Comparison of ENCODE assay signal across 11 cellular contexts in the genomic region with DNA sequence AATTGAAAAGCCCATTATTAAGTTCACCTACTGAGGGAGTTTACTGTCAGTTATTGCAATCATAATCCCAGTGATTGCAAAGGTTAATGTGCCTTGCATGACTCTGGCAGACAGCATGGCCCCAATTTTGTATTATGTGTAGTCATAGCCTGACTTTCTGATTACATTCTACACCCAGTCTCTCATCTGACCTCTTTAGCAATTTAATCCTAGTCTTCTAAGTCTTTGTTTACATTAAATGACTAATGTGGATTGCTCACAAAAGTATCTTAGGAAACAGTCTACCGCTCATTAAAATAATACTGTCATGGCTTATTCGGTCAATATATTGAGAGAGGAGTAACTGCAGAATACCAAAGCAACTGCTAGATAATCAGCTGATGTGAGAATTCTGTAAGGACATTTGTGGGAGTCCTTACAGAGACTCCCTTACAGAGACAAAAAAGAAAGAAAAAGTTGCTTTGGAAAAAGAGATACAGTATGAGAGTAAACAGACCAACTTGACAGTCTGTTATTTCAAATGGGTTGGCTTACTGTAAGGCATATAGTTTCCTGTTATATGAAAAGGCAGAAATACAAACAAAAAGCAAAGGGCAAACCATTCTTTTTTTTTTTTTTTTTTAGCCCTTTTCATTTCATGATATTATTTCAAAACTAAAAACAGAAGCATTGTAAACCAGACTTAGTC. TPM values are rescaled to one million over a fixed set of nuclear protein-coding genes. Genes with fewer than 3 reads are reported as not detected.
DNase-seq lines count a peak whose midpoint lies in the region; ATAC-seq and FAIRE-seq lines count a peak whose summit lies in the region.
"Had no signal": no experiment of that assay in that cellular context is flagged by ENCODE, and none has a peak within 500 bp of the region (broad histone marks: within the 10 kb centered on the region; RNA-seq: fewer than 3 reads in every experiment).

No MANE protein-coding gene starts in this region.

- CTCF ChIA-PET in activated CD8-positive, alpha-beta memory T cell treated with anti-CD3 and anti-CD28 coated beads, Interleukin-2, amount 10 ng/mL, durations not matched to agents 7 days and 5 days (lab: Charles Lee), result interaction anchor here (0.7 kb wide), 1 partner anchor 517 kb away, joined by 3 read pairs; no protein-coding TSS in a partner anchor
- CTCF ChIA-PET in activated CD4-positive, alpha-beta T cell treated with anti-CD3 and anti-CD28 coated beads, Interleukin-2, amount 10 ng/mL, durations not matched to agents 7 days and 5 days (lab: Charles Lee), result interaction anchor here (0.8 to 1.0 kb wide), 2 partner anchors 8 to 12 kb away, joined by 3 read pairs; no protein-coding TSS in a partner anchor

- H3K9me3 Mint-ChIP-seq in activated CD8-positive, alpha-beta memory T cell treated with anti-CD3 and anti-CD28 coated beads, Interleukin-2, amount 10 ng/mL, durations not matched to agents 7 days and 5 days (ENCODE audit: low read depth), result no peaks in the 10 kb centered on the region
- no peaks in the 10 kb centered on the region for H3K9me3 Mint-ChIP-seq in activated CD4-positive, alpha-beta T cell treated with anti-CD3 and anti-CD28 coated beads, Interleukin-2, amount 10 ng/mL, durations not matched to agents 7 days and 5 days
- H3K9me3 Mint-ChIP-seq: activated naive CD4-positive, alpha-beta T cell treated with anti-CD3 and anti-CD28 coated beads, Interleukin-2, amount 50 U/mL, for 24 hours had no signal

- H3K4me3 Mint-ChIP-seq in activated CD8-positive, alpha-beta memory T cell treated with anti-CD3 and anti-CD28 coated beads, Interleukin-2, amount 10 ng/mL, durations not matched to agents 7 days and 5 days, result no peak overlapping the region
- no peak overlapping the region for H3K4me3 Mint-ChIP-seq in activated CD4-positive, alpha-beta T cell treated with anti-CD3 and anti-CD28 coated beads, Interleukin-2, amount 10 ng/mL, durations not matched to agents 7 days and 5 days
- H3K4me3 Mint-ChIP-seq: activated naive CD4-positive, alpha-beta T cell treated with anti-CD3 and anti-CD28 coated beads, Interleukin-2, amount 50 U/mL, for 24 hours had no signal

- H3K27ac Mint-ChIP-seq in activated CD8-positive, alpha-beta memory T cell treated with anti-CD3 and anti-CD28 coated beads, Interleukin-2, amount 10 ng/mL, durations not matched to agents 7 days and 5 days, result peak overlapping the region; percentile 50
- H3K27ac Mint-ChIP-seq in activated CD4-positive, alpha-beta T cell treated with anti-CD3 and anti-CD28 coated beads, Interleukin-2, amount 10 ng/mL, durations not matched to agents 7 days and 5 days, result no peak overlapping the region
- H3K27ac Mint-ChIP-seq: activated naive CD4-positive, alpha-beta T cell treated with anti-CD3 and anti-CD28 coated beads, Interleukin-2, amount 50 U/mL, for 24 hours had no signal

- H3K36me3 Mint-ChIP-seq in activated CD8-positive, alpha-beta memory T cell treated with anti-CD3 and anti-CD28 coated beads, Interleukin-2, amount 10 ng/mL, durations not matched to agents 7 days and 5 days, result peaks cover 9% of the 10 kb centered on the region
- H3K36me3 Mint-ChIP-seq in activated CD4-positive, alpha-beta T cell treated with anti-CD3 and anti-CD28 coated beads, Interleukin-2, amount 10 ng/mL, durations not matched to agents 7 days and 5 days (ENCODE audit: low read depth), result peaks cover 33% of the 10 kb centered on the region

- peak; percentile 25 for FAIRE-seq in RCC 7860 (lab: Jason Lieb, UNC)

- DNase-seq in activated CD8-positive, alpha-beta memory T cell treated with anti-CD3 and anti-CD28 coated beads, Interleukin-2, amount 10 ng/mL, durations not matched to agents 7 days and 5 days, result no peak
- no peak for DNase-seq in activated CD8-positive, alpha-beta memory T cell treated with anti-CD3 and anti-CD28 coated beads, Interleukin-2, amount 50 U/mL, for 4 hours
- DNase-seq in RCC 7860 (ENCODE audit: low spot score) (peak; percentile 52), fibroblast of peridontal ligament (ENCODE audit: extremely low read depth) (peak; percentile 89), smooth muscle cell of the brain vasculature (ENCODE audit: low read depth, low spot score) (peak; percentile 9)
- no peak for DNase-seq in activated CD4-positive, CD25-positive, alpha-beta regulatory T cell (lab: John Stamatoyannopoulos, UW)
- DNase-seq in activated CD4-positive, alpha-beta T cell treated with anti-CD3 and anti-CD28 coated beads, Interleukin-2, amount 10 ng/mL, durations not matched to agents 7 days and 5 days, result no peak
- DNase-seq: hypothalamus had no signal

- POLR2A ChIA-PET in activated CD4-positive, alpha-beta T cell treated with anti-CD3 and anti-CD28 coated beads, Interleukin-2, amount 10 ng/mL, durations not matched to agents 7 days and 5 days (lab: Charles Lee), result no interaction called here

- H3K4me1 Mint-ChIP-seq in activated CD8-positive, alpha-beta memory T cell treated with anti-CD3 and anti-CD28 coated beads, Interleukin-2, amount 10 ng/mL, durations not matched to agents 7 days and 5 days, result peaks cover 25% of the 10 kb centered on the region
- peaks cover 18% of the 10 kb centered on the region for H3K4me1 Mint-ChIP-seq in activated CD4-positive, alpha-beta T cell treated with anti-CD3 and anti-CD28 coated beads, Interleukin-2, amount 10 ng/mL, durations not matched to agents 7 days and 5 days

- no peak for ATAC-seq in activated CD8-positive, alpha-beta memory T cell treated with anti-CD3 and anti-CD28 coated beads, Interleukin-2, amount 10 ng/mL, durations not matched to agents 7 days and 5 days
- no peak for ATAC-seq in GM18861 (IDR thresholded peaks at IDR 0.05; ENCODE audit: unreplicated experiment)
- ATAC-seq: sciatic nerve had no signal

- H3K27me3 Mint-ChIP-seq in activated CD8-positive, alpha-beta memory T cell treated with anti-CD3 and anti-CD28 coated beads, Interleukin-2, amount 10 ng/mL, durations not matched to agents 7 days and 5 days, result no peaks in the 10 kb centered on the region
- H3K27me3 Mint-ChIP-seq in activated CD4-positive, alpha-beta T cell treated with anti-CD3 and anti-CD28 coated beads, Interleukin-2, amount 10 ng/mL, durations not matched to agents 7 days and 5 days, result no peaks in the 10 kb centered on the region
- H3K27me3 Mint-ChIP-seq: activated naive CD4-positive, alpha-beta T cell treated with anti-CD3 and anti-CD28 coated beads, Interleukin-2, amount 50 U/mL, for 24 hours had no signal

RNA-seq across cellular contexts. Expression of gene SMG7, which starts 42.8 kb away (rescaled TPM):
- total RNA-seq in activated CD8-positive, alpha-beta memory T cell treated with anti-CD3 and anti-CD28 coated beads, Interleukin-2, amount 10 ng/mL, durations not matched to agents 7 days and 5 days, result 10 to 100 TPM; 80.2 to 87.8 TPM
- total RNA-seq in activated CD4-positive, alpha-beta T cell treated with anti-CD3 and anti-CD28 coated beads, Interleukin-2, amount 10 ng/mL, durations not matched to agents 7 days and 5 days, result 10 to 100 TPM; 72.4 to 87.3 TPM

Comparison
In these comparisons a context has a peak if more than half of its experiments do, and no peak if none do; other contexts are left out.
1. DNase-seq: peak in RCC 7860 (single experiment), fibroblast of peridontal ligament (single experiment) and smooth muscle cell of the brain vasculature (single experiment); none in activated CD8-positive, alpha-beta memory T cell treated with anti-CD3 and anti-CD28 coated beads, Interleukin-2, amount 10 ng/mL, durations not matched to agents 7 days and 5 days (single experiment), activated CD8-positive, alpha-beta memory T cell treated with anti-CD3 and anti-CD28 coated beads, Interleukin-2, amount 50 U/mL, for 4 hours (single experiment), activated CD4-positive, CD25-positive, alpha-beta regulatory T cell (0 of 4) and activated CD4-positive, alpha-beta T cell treated with anti-CD3 and anti-CD28 coated beads, Interleukin-2, amount 10 ng/mL, durations not matched to agents 7 days and 5 days (single experiment).